21 cellular contexts compared by ENCODE assay signal in genomic region chr5:156929366-156929948, GRCh38. TPM values are rescaled to one million over a fixed set of nuclear protein-coding genes. Genes with fewer than 3 reads are reported as not detected.
DNase-seq lines count a peak whose midpoint lies in the region; ATAC-seq lines count a peak whose summit lies in the region.
"Had no signal": no experiment of that assay in that cellular context is flagged by ENCODE, and none has a peak within 500 bp of the region (broad histone marks: within the 10 kb centered on the region; RNA-seq: fewer than 3 reads in every experiment).

No MANE protein-coding gene starts in this region.

- ATAC-seq in T-cell (replicated peaks in 1 of 4) (peak; percentile 37 to 72 (median 61)), HG02973 (IDR thresholded peaks at IDR 0.05; ENCODE audit: unreplicated experiment) (no peak)
- peak; percentile 80 for ATAC-seq in stimulated activated naive CD8-positive, alpha-beta T cell treated with anti-CD3 and anti-CD28 coated beads, Interleukin-15, amount 100 ng/mL, for 72 hours
- ATAC-seq: effector memory CD8-positive, alpha-beta T cell; gastroesophageal sphincter; right cardiac atrium had no signal

- intact Hi-C loops in activated naive CD4-positive, alpha-beta T cell treated with anti-CD3 and anti-CD28 coated beads for 36 hours (cut with micrococcal nuclease) = loop anchor here (1.0 to 10.0 kb wide), 3 partner anchors 9 to 455 kb away; no protein-coding TSS in a partner anchor

- CTCF ChIA-PET in activated naive CD4-positive, alpha-beta T cell treated with anti-CD3 and anti-CD28 coated beads for 36 hours (lab: Charles Lee) = interaction anchor here (0.7 to 1.2 kb wide), 5 partner anchors 8 to 114 kb away, joined by 3 to 4 read pairs (median 4); no protein-coding TSS in a partner anchor
- CTCF ChIA-PET in T-cell (lab: Charles Lee) = no interaction called here

- no peak overlapping the region for H3K4me3 Mint-ChIP-seq in activated naive CD4-positive, alpha-beta T cell treated with anti-CD3 and anti-CD28 coated beads for 36 hours
- peak overlapping the region in 1 of 3 donors; percentile 50 for H3K4me3 Mint-ChIP-seq in T-cell
- H3K4me3 Mint-ChIP-seq in activated naive CD8-positive, alpha-beta T cell treated with anti-CD3 and anti-CD28 coated beads for 36 hours = no peak overlapping the region
- H3K4me3 Mint-ChIP-seq in stimulated activated naive CD8-positive, alpha-beta T cell treated with anti-CD3 and anti-CD28 coated beads, Interleukin-15, amount 100 ng/mL, for 72 hours = peak overlapping the region; percentile 1 to 47
- H3K4me3 Mint-ChIP-seq: effector memory CD8-positive, alpha-beta T cell had no signal

- H3K36me3 Mint-ChIP-seq in activated naive CD4-positive, alpha-beta T cell treated with anti-CD3 and anti-CD28 coated beads for 36 hours (ENCODE audit: low read depth) = peaks cover 5% of the 10 kb centered on the region
- H3K36me3 Mint-ChIP-seq in T-cell = peaks cover 4% of the 10 kb centered on the region
- peaks cover 25% of the 10 kb centered on the region for H3K36me3 Mint-ChIP-seq in activated naive CD8-positive, alpha-beta T cell treated with anti-CD3 and anti-CD28 coated beads for 36 hours

- H3K4me1 Mint-ChIP-seq in activated naive CD4-positive, alpha-beta T cell treated with anti-CD3 and anti-CD28 coated beads for 36 hours (ENCODE audit: low read depth) = peaks cover 81% of the 10 kb centered on the region
- peaks cover 55 to 75% (median 68%) of the 10 kb centered on the region in 3 donors for H3K4me1 Mint-ChIP-seq in T-cell
- H3K4me1 Mint-ChIP-seq in activated naive CD8-positive, alpha-beta T cell treated with anti-CD3 and anti-CD28 coated beads for 36 hours = peaks cover 68% of the 10 kb centered on the region
- H3K4me1 Mint-ChIP-seq in stimulated activated naive CD8-positive, alpha-beta T cell treated with anti-CD3 and anti-CD28 coated beads, Interleukin-15, amount 100 ng/mL, for 72 hours = peaks cover 88% of the 10 kb centered on the region

- peaks cover 5% of the 10 kb centered on the region for H3K9me3 Mint-ChIP-seq in activated naive CD4-positive, alpha-beta T cell treated with anti-CD3 and anti-CD28 coated beads for 36 hours
- H3K9me3 Mint-ChIP-seq in T-cell = peaks cover 4 to 5% (median 5%) of the 10 kb centered on the region in 3 donors
- peaks cover 15% of the 10 kb centered on the region for H3K9me3 Mint-ChIP-seq in activated naive CD8-positive, alpha-beta T cell treated with anti-CD3 and anti-CD28 coated beads for 36 hours
- H3K9me3 Mint-ChIP-seq in stimulated activated naive CD8-positive, alpha-beta T cell treated with anti-CD3 and anti-CD28 coated beads, Interleukin-15, amount 100 ng/mL, for 72 hours = peaks cover 20% of the 10 kb centered on the region in 2 donors

- H3K27me3 Mint-ChIP-seq in activated naive CD4-positive, alpha-beta T cell treated with anti-CD3 and anti-CD28 coated beads for 36 hours (ENCODE audit: low read depth) = no peaks in the 10 kb centered on the region
- H3K27me3 Mint-ChIP-seq in T-cell = no peaks in the 10 kb centered on the region
- H3K27me3 Mint-ChIP-seq in activated naive CD8-positive, alpha-beta T cell treated with anti-CD3 and anti-CD28 coated beads for 36 hours = no peaks in the 10 kb centered on the region
- no peaks in the 10 kb centered on the region for H3K27me3 Mint-ChIP-seq in stimulated activated naive CD8-positive, alpha-beta T cell treated with anti-CD3 and anti-CD28 coated beads, Interleukin-15, amount 100 ng/mL, for 72 hours
- H3K27me3 Mint-ChIP-seq: effector memory CD8-positive, alpha-beta T cell had no signal

- POLR2A ChIA-PET in T-cell (lab: Charles Lee) = no interaction called here

- peak; percentile 29 for DNase-seq in activated naive CD4-positive, alpha-beta T cell treated with anti-CD3 and anti-CD28 coated beads for 36 hours
- no peak for DNase-seq in activated naive CD4-positive, alpha-beta T cell (lab: John Stamatoyannopoulos, UW)
- DNase-seq in T-cell (no peak), NCI-H524 treated with DMSO at 0.1 percent for 48 hours (lab: John Stamatoyannopoulos, UW) (no peak), putamen (ENCODE audit: low spot score) (no peak)
- peak; percentile 7 for DNase-seq in activated naive CD8-positive, alpha-beta T cell treated with anti-CD3 and anti-CD28 coated beads for 36 hours
- peak in 1 of 2 donors; percentile 40 for DNase-seq in stimulated activated naive CD8-positive, alpha-beta T cell treated with anti-CD3 and anti-CD28 coated beads, Interleukin-15, amount 100 ng/mL, for 72 hours
- DNase-seq: activated CD8-positive, alpha-beta memory T cell treated with anti-CD3 and anti-CD28 coated beads for 24 hours; activated gamma-delta T cell; effector memory CD8-positive, alpha-beta T cell; esophagus squamous epithelium; kidney glomerular epithelial cell; mammary epithelial cell; NCI-H1694; right cardiac atrium; SIG-M5; uterus had no signal

- peak overlapping the region; percentile 93 for H3K27ac Mint-ChIP-seq in activated naive CD4-positive, alpha-beta T cell treated with anti-CD3 and anti-CD28 coated beads for 36 hours
- H3K27ac Mint-ChIP-seq in T-cell = peak overlapping the region; percentile 66 to 73
- H3K27ac Mint-ChIP-seq in activated naive CD8-positive, alpha-beta T cell treated with anti-CD3 and anti-CD28 coated beads for 36 hours = peak overlapping the region; percentile 76
- peak overlapping the region; percentile 54 to 90 for H3K27ac Mint-ChIP-seq in stimulated activated naive CD8-positive, alpha-beta T cell treated with anti-CD3 and anti-CD28 coated beads, Interleukin-15, amount 100 ng/mL, for 72 hours

RNA-seq across cellular contexts. Expression of gene TIMD4, which starts 33.6 kb away (rescaled TPM):
- total RNA-seq in activated naive CD4-positive, alpha-beta T cell treated with anti-CD3 and anti-CD28 coated beads for 36 hours = 1 to 10 TPM; 3.4 to 5.2 TPM
- 1 to 10 TPM; 2.6 to 7.7 (median 4.1) TPM for total RNA-seq in T-cell
- total RNA-seq in activated naive CD8-positive, alpha-beta T cell treated with anti-CD3 and anti-CD28 coated beads for 36 hours = 1 to 10 TPM; 1.2 to 1.3 TPM
- total RNA-seq: esophagus squamous epithelium, mammary epithelial cell, MCF 10A, temporal lobe had no signal

Comparison
In these comparisons a context has a peak if more than half of its experiments do, and no peak if none do; other contexts are left out.
1. DNase-seq: peak in activated naive CD4-positive, alpha-beta T cell treated with anti-CD3 and anti-CD28 coated beads for 36 hours (single experiment) and activated naive CD8-positive, alpha-beta T cell treated with anti-CD3 and anti-CD28 coated beads for 36 hours (single experiment); none in activated naive CD4-positive, alpha-beta T cell (0 of 4), T-cell (0 of 34), NCI-H524 treated with DMSO at 0.1 percent for 48 hours (single experiment) and putamen (single experiment).
2. H3K4me3 Mint-ChIP-seq: peak in stimulated activated naive CD8-positive, alpha-beta T cell treated with anti-CD3 and anti-CD28 coated beads, Interleukin-15, amount 100 ng/mL, for 72 hours (2 of 2); none in activated naive CD4-positive, alpha-beta T cell treated with anti-CD3 and anti-CD28 coated beads for 36 hours (single experiment) and activated naive CD8-positive, alpha-beta T cell treated with anti-CD3 and anti-CD28 coated beads for 36 hours (single experiment).
3. Peak in every context shown above with its lines, with median percentiles within 50 percentile points of each other: H3K27ac Mint-ChIP-seq.